1 cellular context compared by ENCODE assay signal in genomic region chr16:67326472-67327309, GRCh38.
A peak's percentile ranks its signal among the peaks of the same experiment; 100 is the strongest.
TF ChIP-seq lines count a peak whose summit lies in the region.

KCTD19 (minus strand) TSS chr16:67326741; CDS start chr16:67326707, 34 bp downstream.
LRRC36 (plus strand) TSS chr16:67326815; CDS start chr16:67326863, 48 bp downstream.

TF ChIP-seq in K562, 482 proteins besides CTCF, POLR2A, EP300 and RAD21 (continued from another document and continues in another):
- TF ChIP-seq TSHZ1 (CRISPR knock-in tag; IDR thresholded peaks at IDR 0.05) (no peak), ZNF165 (CRISPR knock-in tag; IDR thresholded peaks at IDR 0.05; ENCODE audit: borderline replicate concordance) (no peak), KAT8 (IDR thresholded peaks at IDR 0.05; ENCODE audit: low read depth) (no peak), RBM17 (IDR thresholded peaks at IDR 0.05; ENCODE audit: borderline replicate concordance, low read depth, low read length) (no peak), SREBF1 (IDR thresholded peaks at IDR 0.05; ENCODE audit: borderline replicate concordance, low read depth, low read length) (no peak), CREM (IDR thresholded peaks at IDR 0.05; ENCODE audit: low read depth) (no peak), ZNF347 (CRISPR knock-in tag; IDR thresholded peaks at IDR 0.05; ENCODE audit: low read depth) (no peak), JUNB (CRISPR knock-in tag; conservative IDR thresholded peaks at IDR 0.05) (no peak), IFI16 (CRISPR knock-in tag; IDR thresholded peaks at IDR 0.05) (no peak), CBFA2T2 (conservative IDR thresholded peaks at IDR 0.05) (no peak), ARHGAP35 (IDR thresholded peaks at IDR 0.05; ENCODE audit: partially characterized antibody) (no peak), TEAD1 (CRISPR knock-in tag; IDR thresholded peaks at IDR 0.05) (no peak), ZNF23 (CRISPR knock-in tag; IDR thresholded peaks at IDR 0.05) (no peak), SMARCB1 (IDR thresholded peaks at IDR 0.05; ENCODE audit: insufficient read length, low read depth) (no peak), NFXL1 (CRISPR knock-in tag; IDR thresholded peaks at IDR 0.05) (no peak), PURB (CRISPR knock-in tag; IDR thresholded peaks at IDR 0.05; ENCODE audit: low read depth) (no peak), POLR3A (IDR thresholded peaks at IDR 0.05; ENCODE audit: borderline replicate concordance, extremely low read depth, insufficient read depth, insufficient read length) (no peak), ZNF785 (CRISPR knock-in tag; IDR thresholded peaks at IDR 0.05) (no peak), ZNF668 (CRISPR knock-in tag; IDR thresholded peaks at IDR 0.05) (no peak), HNRNPUL1 (IDR thresholded peaks at IDR 0.05; ENCODE audit: low read length) (no peak), E2F5 (CRISPR knock-in tag; IDR thresholded peaks at IDR 0.05) (no peak), JUN (IDR thresholded peaks at IDR 0.05; ENCODE audit: borderline replicate concordance, low read depth, low read length) (no peak), JUN (CRISPR knock-in tag; IDR thresholded peaks at IDR 0.05; ENCODE audit: borderline replicate concordance) (no peak), E2F4 (CRISPR knock-in tag; IDR thresholded peaks at IDR 0.05; ENCODE audit: low read depth) (no peak), SRSF9 (IDR thresholded peaks at IDR 0.05; ENCODE audit: borderline replicate concordance, low read depth, low read length) (no peak), MAFF (IDR thresholded peaks at IDR 0.05; ENCODE audit: low read length) (no peak), ESRRB (CRISPR knock-in tag; IDR thresholded peaks at IDR 0.05; ENCODE audit: borderline replicate concordance) (no peak), ZNF764 (CRISPR knock-in tag; IDR thresholded peaks at IDR 0.05; ENCODE audit: low read depth) (no peak), CEBPG (CRISPR knock-in tag; IDR thresholded peaks at IDR 0.05) (no peak), CEBPG (tag; conservative IDR thresholded peaks at IDR 0.05 in 1 of 2, IDR thresholded peaks at IDR 0.05 in 1 of 2) (no peak), ZNF41 (CRISPR knock-in tag; conservative IDR thresholded peaks at IDR 0.05) (no peak), SAFB2 (IDR thresholded peaks at IDR 0.05; ENCODE audit: borderline replicate concordance, low read depth, low read length, severe bottlenecking) (no peak), MCM2 (IDR thresholded peaks at IDR 0.05; ENCODE audit: low read depth) (no peak), NCOR1 (IDR thresholded peaks at IDR 0.05) (no peak), KAT2B (IDR thresholded peaks at IDR 0.05; ENCODE audit: low read depth, low read length) (no peak), U2AF1 (optimal IDR thresholded peaks at IDR 0.05; ENCODE audit: low read depth, low read length) (no peak), TAF15 (IDR thresholded peaks at IDR 0.05; ENCODE audit: low read depth, low read length) (no peak), SMC3 (conservative IDR thresholded peaks at IDR 0.05; ENCODE audit: insufficient read depth, low read depth, low read length) (peak; percentile 38), GTF2F1 (IDR thresholded peaks at IDR 0.05; ENCODE audit: low read depth, low read length) (no peak), ZNF780A (CRISPR knock-in tag; IDR thresholded peaks at IDR 0.05) (no peak), ZNF174 (CRISPR knock-in tag; IDR thresholded peaks at IDR 0.05) (no peak), BACH1 (tag; IDR thresholded peaks at IDR 0.05) (no peak)
- TF ChIP-seq, protein P1, sequence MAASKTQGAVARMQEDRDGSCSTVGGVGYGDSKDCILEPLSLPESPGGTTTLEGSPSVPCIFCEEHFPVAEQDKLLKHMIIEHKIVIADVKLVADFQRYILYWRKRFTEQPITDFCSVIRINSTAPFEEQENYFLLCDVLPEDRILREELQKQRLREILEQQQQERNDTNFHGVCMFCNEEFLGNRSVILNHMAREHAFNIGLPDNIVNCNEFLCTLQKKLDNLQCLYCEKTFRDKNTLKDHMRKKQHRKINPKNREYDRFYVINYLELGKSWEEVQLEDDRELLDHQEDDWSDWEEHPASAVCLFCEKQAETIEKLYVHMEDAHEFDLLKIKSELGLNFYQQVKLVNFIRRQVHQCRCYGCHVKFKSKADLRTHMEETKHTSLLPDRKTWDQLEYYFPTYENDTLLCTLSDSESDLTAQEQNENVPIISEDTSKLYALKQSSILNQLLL (CRISPR knock-in tag; IDR thresholded peaks at IDR 0.05; ENCODE audit: borderline replicate concordance), result no peak
- TF ChIP-seq, protein P2, sequence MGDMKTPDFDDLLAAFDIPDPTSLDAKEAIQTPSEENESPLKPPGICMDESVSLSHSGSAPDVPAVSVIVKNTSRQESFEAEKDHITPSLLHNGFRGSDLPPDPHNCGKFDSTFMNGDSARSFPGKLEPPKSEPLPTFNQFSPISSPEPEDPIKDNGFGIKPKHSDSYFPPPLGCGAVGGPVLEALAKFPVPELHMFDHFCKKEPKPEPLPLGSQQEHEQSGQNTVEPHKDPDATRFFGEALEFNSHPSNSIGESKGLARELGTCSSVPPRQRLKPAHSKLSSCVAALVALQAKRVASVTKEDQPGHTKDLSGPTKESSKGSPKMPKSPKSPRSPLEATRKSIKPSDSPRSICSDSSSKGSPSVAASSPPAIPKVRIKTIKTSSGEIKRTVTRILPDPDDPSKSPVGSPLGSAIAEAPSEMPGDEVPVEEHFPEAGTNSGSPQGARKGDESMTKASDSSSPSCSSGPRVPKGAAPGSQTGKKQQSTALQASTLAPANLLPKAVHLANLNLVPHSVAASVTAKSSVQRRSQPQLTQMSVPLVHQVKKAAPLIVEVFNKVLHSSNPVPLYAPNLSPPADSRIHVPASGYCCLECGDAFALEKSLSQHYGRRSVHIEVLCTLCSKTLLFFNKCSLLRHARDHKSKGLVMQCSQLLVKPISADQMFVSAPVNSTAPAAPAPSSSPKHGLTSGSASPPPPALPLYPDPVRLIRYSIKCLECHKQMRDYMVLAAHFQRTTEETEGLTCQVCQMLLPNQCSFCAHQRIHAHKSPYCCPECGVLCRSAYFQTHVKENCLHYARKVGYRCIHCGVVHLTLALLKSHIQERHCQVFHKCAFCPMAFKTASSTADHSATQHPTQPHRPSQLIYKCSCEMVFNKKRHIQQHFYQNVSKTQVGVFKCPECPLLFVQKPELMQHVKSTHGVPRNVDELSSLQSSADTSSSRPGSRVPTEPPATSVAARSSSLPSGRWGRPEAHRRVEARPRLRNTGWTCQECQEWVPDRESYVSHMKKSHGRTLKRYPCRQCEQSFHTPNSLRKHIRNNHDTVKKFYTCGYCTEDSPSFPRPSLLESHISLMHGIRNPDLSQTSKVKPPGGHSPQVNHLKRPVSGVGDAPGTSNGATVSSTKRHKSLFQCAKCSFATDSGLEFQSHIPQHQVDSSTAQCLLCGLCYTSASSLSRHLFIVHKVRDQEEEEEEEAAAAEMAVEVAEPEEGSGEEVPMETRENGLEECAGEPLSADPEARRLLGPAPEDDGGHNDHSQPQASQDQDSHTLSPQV (IDR thresholded peaks at IDR 0.05), result no peak
- TF ChIP-seq, protein P3, sequence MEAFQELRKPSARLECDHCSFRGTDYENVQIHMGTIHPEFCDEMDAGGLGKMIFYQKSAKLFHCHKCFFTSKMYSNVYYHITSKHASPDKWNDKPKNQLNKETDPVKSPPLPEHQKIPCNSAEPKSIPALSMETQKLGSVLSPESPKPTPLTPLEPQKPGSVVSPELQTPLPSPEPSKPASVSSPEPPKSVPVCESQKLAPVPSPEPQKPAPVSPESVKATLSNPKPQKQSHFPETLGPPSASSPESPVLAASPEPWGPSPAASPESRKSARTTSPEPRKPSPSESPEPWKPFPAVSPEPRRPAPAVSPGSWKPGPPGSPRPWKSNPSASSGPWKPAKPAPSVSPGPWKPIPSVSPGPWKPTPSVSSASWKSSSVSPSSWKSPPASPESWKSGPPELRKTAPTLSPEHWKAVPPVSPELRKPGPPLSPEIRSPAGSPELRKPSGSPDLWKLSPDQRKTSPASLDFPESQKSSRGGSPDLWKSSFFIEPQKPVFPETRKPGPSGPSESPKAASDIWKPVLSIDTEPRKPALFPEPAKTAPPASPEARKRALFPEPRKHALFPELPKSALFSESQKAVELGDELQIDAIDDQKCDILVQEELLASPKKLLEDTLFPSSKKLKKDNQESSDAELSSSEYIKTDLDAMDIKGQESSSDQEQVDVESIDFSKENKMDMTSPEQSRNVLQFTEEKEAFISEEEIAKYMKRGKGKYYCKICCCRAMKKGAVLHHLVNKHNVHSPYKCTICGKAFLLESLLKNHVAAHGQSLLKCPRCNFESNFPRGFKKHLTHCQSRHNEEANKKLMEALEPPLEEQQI (IDR thresholded peaks at IDR 0.05), result no peak
- TF ChIP-seq, protein P4, sequence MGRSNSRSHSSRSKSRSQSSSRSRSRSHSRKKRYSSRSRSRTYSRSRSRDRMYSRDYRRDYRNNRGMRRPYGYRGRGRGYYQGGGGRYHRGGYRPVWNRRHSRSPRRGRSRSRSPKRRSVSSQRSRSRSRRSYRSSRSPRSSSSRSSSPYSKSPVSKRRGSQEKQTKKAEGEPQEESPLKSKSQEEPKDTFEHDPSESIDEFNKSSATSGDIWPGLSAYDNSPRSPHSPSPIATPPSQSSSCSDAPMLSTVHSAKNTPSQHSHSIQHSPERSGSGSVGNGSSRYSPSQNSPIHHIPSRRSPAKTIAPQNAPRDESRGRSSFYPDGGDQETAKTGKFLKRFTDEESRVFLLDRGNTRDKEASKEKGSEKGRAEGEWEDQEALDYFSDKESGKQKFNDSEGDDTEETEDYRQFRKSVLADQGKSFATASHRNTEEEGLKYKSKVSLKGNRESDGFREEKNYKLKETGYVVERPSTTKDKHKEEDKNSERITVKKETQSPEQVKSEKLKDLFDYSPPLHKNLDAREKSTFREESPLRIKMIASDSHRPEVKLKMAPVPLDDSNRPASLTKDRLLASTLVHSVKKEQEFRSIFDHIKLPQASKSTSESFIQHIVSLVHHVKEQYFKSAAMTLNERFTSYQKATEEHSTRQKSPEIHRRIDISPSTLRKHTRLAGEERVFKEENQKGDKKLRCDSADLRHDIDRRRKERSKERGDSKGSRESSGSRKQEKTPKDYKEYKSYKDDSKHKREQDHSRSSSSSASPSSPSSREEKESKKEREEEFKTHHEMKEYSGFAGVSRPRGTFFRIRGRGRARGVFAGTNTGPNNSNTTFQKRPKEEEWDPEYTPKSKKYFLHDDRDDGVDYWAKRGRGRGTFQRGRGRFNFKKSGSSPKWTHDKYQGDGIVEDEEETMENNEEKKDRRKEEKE (IDR thresholded peaks at IDR 0.05; ENCODE audit: borderline replicate concordance in 1 of 2, control insufficient read depth in 1 of 2, low read depth in 2 of 2, low read length in 1 of 2), result no peak
- TF ChIP-seq, protein P5, sequence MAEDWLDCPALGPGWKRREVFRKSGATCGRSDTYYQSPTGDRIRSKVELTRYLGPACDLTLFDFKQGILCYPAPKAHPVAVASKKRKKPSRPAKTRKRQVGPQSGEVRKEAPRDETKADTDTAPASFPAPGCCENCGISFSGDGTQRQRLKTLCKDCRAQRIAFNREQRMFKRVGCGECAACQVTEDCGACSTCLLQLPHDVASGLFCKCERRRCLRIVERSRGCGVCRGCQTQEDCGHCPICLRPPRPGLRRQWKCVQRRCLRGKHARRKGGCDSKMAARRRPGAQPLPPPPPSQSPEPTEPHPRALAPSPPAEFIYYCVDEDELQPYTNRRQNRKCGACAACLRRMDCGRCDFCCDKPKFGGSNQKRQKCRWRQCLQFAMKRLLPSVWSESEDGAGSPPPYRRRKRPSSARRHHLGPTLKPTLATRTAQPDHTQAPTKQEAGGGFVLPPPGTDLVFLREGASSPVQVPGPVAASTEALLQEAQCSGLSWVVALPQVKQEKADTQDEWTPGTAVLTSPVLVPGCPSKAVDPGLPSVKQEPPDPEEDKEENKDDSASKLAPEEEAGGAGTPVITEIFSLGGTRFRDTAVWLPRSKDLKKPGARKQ (CRISPR knock-in tag; IDR thresholded peaks at IDR 0.05), result no peak
- TF ChIP-seq, protein P6, sequence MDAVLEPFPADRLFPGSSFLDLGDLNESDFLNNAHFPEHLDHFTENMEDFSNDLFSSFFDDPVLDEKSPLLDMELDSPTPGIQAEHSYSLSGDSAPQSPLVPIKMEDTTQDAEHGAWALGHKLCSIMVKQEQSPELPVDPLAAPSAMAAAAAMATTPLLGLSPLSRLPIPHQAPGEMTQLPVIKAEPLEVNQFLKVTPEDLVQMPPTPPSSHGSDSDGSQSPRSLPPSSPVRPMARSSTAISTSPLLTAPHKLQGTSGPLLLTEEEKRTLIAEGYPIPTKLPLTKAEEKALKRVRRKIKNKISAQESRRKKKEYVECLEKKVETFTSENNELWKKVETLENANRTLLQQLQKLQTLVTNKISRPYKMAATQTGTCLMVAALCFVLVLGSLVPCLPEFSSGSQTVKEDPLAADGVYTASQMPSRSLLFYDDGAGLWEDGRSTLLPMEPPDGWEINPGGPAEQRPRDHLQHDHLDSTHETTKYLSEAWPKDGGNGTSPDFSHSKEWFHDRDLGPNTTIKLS (IDR thresholded peaks at IDR 0.05; ENCODE audit: borderline replicate concordance, low read depth), result no peak
